In genomic region chr4:160808174-160808573, GRCh38 we compare ENCODE assay signal across 28 cellular contexts.
"Had no signal": no experiment of that assay in that cellular context is flagged by ENCODE, and none has a peak within 500 bp of the region (broad histone marks: within the 10 kb centered on the region; RNA-seq: fewer than 3 reads in every experiment).

No MANE protein-coding gene starts in this region.

- H3K4me1 Mint-ChIP-seq: activated naive CD8-positive, alpha-beta T cell treated with anti-CD3 and anti-CD28 coated beads, Interleukin-2, amount 10 ng/mL, durations not matched to agents 7 days and 5 days; brain; central memory CD8-positive, alpha-beta T cell; T-cell had no signal

- H3K4me3 ChIP-seq: SK-N-MC had no signal

- ATAC-seq: activated CD8-positive, alpha-beta T cell treated with anti-CD3 and anti-CD28 coated beads, Interleukin-2, amount 10 ng/mL, durations not matched to agents 7 days and 5 days; Panc1; Right ventricle myocardium inferior; T-cell had no signal

- H3K27ac Mint-ChIP-seq: activated CD8-positive, alpha-beta T cell treated with anti-CD3 and anti-CD28 coated beads, Interleukin-2, amount 10 ng/mL, durations not matched to agents 7 days and 5 days; activated naive CD8-positive, alpha-beta T cell treated with anti-CD3 and anti-CD28 coated beads, Interleukin-2, amount 10 ng/mL, durations not matched to agents 7 days and 5 days; brain; T-cell had no signal

- H3K9me3 Mint-ChIP-seq: activated naive CD8-positive, alpha-beta T cell treated with anti-CD3 and anti-CD28 coated beads, Interleukin-2, amount 10 ng/mL, durations not matched to agents 7 days and 5 days had no signal

- H3K4me3 Mint-ChIP-seq: activated CD8-positive, alpha-beta T cell treated with anti-CD3 and anti-CD28 coated beads, Interleukin-2, amount 10 ng/mL, durations not matched to agents 7 days and 5 days; activated naive CD8-positive, alpha-beta T cell treated with anti-CD3 and anti-CD28 coated beads, Interleukin-2, amount 10 ng/mL, durations not matched to agents 7 days and 5 days; brain; central memory CD8-positive, alpha-beta T cell; T-cell had no signal

- DNase-seq: activated CD4-positive, alpha-beta T cell treated with anti-CD3 and anti-CD28 coated beads for 4 hours; activated CD8-positive, alpha-beta memory T cell treated with anti-CD3 and anti-CD28 coated beads, Interleukin-2, amount 50 U/mL, for 48 hours; activated CD8-positive, alpha-beta T cell treated with anti-CD3 and anti-CD28 coated beads, Interleukin-2, amount 10 ng/mL, durations not matched to agents 7 days and 5 days; activated naive CD4-positive, alpha-beta T cell treated with anti-CD3 and anti-CD28 coated beads, Interleukin-2, amount 50 U/mL, for 16 hours; activated naive CD8-positive, alpha-beta T cell treated with anti-CD3 and anti-CD28 coated beads, Interleukin-2, amount 10 ng/mL, durations not matched to agents 7 days and 5 days; activated T-cell treated with anti-CD3 and anti-CD28 coated beads, Interleukin-2, amount 50 U/mL, for 1 hour; aorta; NCI-H1092; NCI-H1417; NCI-H2029; NCI-H2107; NCI-H2171 treated with DMSO at 0.1 percent for 48 hours; NCI-H226; NCI-H526; NCI-H82; NK-92 treated with Interleukin-12 subunit alpha and Interleukin-12 subunit beta, amount 100 ng/mL, for 24 hours; OCI-M1; RPMI8226; T-cell; T-helper 2 cell; T1000 had no signal

- H3K36me3 Mint-ChIP-seq: activated naive CD8-positive, alpha-beta T cell treated with anti-CD3 and anti-CD28 coated beads, Interleukin-2, amount 10 ng/mL, durations not matched to agents 7 days and 5 days; brain; T-cell had no signal

- H3K4me2 ChIP-seq: KMS-11 had no signal

- H3K27me3 Mint-ChIP-seq: activated naive CD8-positive, alpha-beta T cell treated with anti-CD3 and anti-CD28 coated beads, Interleukin-2, amount 10 ng/mL, durations not matched to agents 7 days and 5 days; brain; central memory CD8-positive, alpha-beta T cell; T-cell had no signal

- H3K27ac ChIP-seq: KMS-11, SK-N-MC, VCaP had no signal

- H3K9ac ChIP-seq: KMS-11 had no signal
